ENCODE assay signal across 21 cellular contexts in the genomic region with DNA sequence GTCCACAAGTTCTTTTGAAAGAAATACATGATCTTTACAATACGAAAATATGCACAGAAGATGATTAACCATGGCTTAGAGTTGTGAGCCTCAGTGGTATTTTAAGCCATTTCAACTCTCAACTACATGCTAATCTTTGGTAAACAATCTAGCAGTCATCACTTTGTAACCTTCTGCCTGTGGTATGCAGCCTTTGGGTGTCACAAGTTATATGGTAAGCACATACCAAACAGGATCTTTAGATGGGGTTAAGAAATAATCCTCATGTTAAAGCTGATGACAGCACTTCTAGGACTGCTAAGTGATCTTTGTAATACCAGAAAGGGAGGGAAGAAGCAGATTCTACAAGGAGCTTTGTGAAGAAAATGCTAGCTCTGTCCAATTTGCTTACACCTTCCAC.
"Had no signal": no experiment of that assay in that cellular context is flagged by ENCODE, and none has a peak within 500 bp of the region (broad histone marks: within the 10 kb centered on the region; RNA-seq: fewer than 3 reads in every experiment).

No MANE protein-coding gene starts in this region.

- H3K4me3 ChIP-seq: gastroesophageal sphincter, mucosa of descending colon, pancreas, sigmoid colon, tibial artery, uterus had no signal

- DNase-seq: activated CD4-positive, alpha-beta T cell treated with anti-CD3 and anti-CD28 coated beads for 4 hours; activated CD8-positive, alpha-beta T cell treated with anti-CD3 and anti-CD28 coated beads for 36 hours; activated gamma-delta T cell treated with Interleukin-2 at 50 U/mL for 16 hours; activated naive CD8-positive, alpha-beta T cell treated with anti-CD3 and anti-CD28 coated beads for 36 hours; activated T-cell treated with anti-CD3 and anti-CD28 coated beads, Interleukin-2, amount 50 U/mL, for 48 hours; anterior cingulate cortex; brain microvascular endothelial cell; cortex of kidney; effector CD4-positive, alpha-beta T cell; mucosa of descending colon; naive thymus-derived CD4-positive, alpha-beta T cell; pancreas; sigmoid colon; T-helper 17 cell; tibial artery; uterus had no signal

- H3K27ac ChIP-seq: brain microvascular endothelial cell, gastroesophageal sphincter, pancreas, sigmoid colon, tibial artery, uterus had no signal

- H3K9me3 Mint-ChIP-seq: activated CD8-positive, alpha-beta T cell treated with anti-CD3 and anti-CD28 coated beads for 36 hours; activated naive CD8-positive, alpha-beta T cell treated with anti-CD3 and anti-CD28 coated beads for 36 hours; central memory CD8-positive, alpha-beta T cell; naive thymus-derived CD4-positive, alpha-beta T cell; stimulated activated effector memory CD8-positive, alpha-beta T cell treated with anti-CD3 and anti-CD28 coated beads, Interleukin-12 subunit alpha, Interleukin-12 subunit beta, amount 100 ng/mL, for 72 hours; WTC11 had no signal

- H3K4me1 ChIP-seq: gastroesophageal sphincter, pancreas, sigmoid colon, tibial artery, uterus had no signal

- H3K4me3 Mint-ChIP-seq: activated CD8-positive, alpha-beta T cell treated with anti-CD3 and anti-CD28 coated beads for 36 hours; activated naive CD8-positive, alpha-beta T cell treated with anti-CD3 and anti-CD28 coated beads for 36 hours; central memory CD8-positive, alpha-beta T cell; naive thymus-derived CD4-positive, alpha-beta T cell; stimulated activated effector memory CD8-positive, alpha-beta T cell treated with anti-CD3 and anti-CD28 coated beads, Interleukin-12 subunit alpha, Interleukin-12 subunit beta, amount 100 ng/mL, for 72 hours; T-helper 17 cell; WTC11 had no signal

- ATAC-seq: activated CD8-positive, alpha-beta T cell treated with anti-CD3 and anti-CD28 coated beads for 36 hours; gastroesophageal sphincter; left lobe of liver; mucosa of descending colon; naive thymus-derived CD4-positive, alpha-beta T cell; pancreas; stimulated activated effector memory CD8-positive, alpha-beta T cell treated with anti-CD3 and anti-CD28 coated beads, Interleukin-12 subunit alpha, Interleukin-12 subunit beta, amount 100 ng/mL, for 72 hours; T-helper 17 cell; WTC11 had no signal

- H3K9me3 ChIP-seq: gastroesophageal sphincter, mucosa of descending colon, pancreas, sigmoid colon, tibial artery, uterus had no signal

- H3K27me3 Mint-ChIP-seq: activated CD8-positive, alpha-beta T cell treated with anti-CD3 and anti-CD28 coated beads for 36 hours; activated naive CD8-positive, alpha-beta T cell treated with anti-CD3 and anti-CD28 coated beads for 36 hours; central memory CD8-positive, alpha-beta T cell; naive thymus-derived CD4-positive, alpha-beta T cell; T-helper 17 cell had no signal

- H3K27me3 ChIP-seq: brain microvascular endothelial cell, gastroesophageal sphincter, pancreas, sigmoid colon, tibial artery, uterus had no signal

- H3K36me3 ChIP-seq: uterus had no signal

- H3K4me1 Mint-ChIP-seq: activated naive CD8-positive, alpha-beta T cell treated with anti-CD3 and anti-CD28 coated beads for 36 hours; central memory CD8-positive, alpha-beta T cell; T-helper 17 cell; WTC11 had no signal

- H3K27ac Mint-ChIP-seq: activated CD8-positive, alpha-beta T cell treated with anti-CD3 and anti-CD28 coated beads for 36 hours; activated naive CD8-positive, alpha-beta T cell treated with anti-CD3 and anti-CD28 coated beads for 36 hours; naive thymus-derived CD4-positive, alpha-beta T cell; stimulated activated effector memory CD8-positive, alpha-beta T cell treated with anti-CD3 and anti-CD28 coated beads, Interleukin-12 subunit alpha, Interleukin-12 subunit beta, amount 100 ng/mL, for 72 hours; T-helper 17 cell; WTC11 had no signal
